ENCODE assay signal across 1 cellular context in genomic region chr6:15994814-15995459, GRCh38.
TF ChIP-seq lines count a peak whose summit lies in the region.

No MANE protein-coding gene starts in this region.

TF ChIP-seq in GM12878, 131 proteins besides CTCF, POLR2A, EP300 and RAD21 (continued from another document):
- TF ChIP-seq PKNOX1 (IDR thresholded peaks at IDR 0.05): no peak
- TF ChIP-seq KDM1A (IDR thresholded peaks at IDR 0.05; ENCODE audit: borderline replicate concordance): no peak
- no peak for TF ChIP-seq ZBED1 (IDR thresholded peaks at IDR 0.05; ENCODE audit: borderline replicate concordance)
- no peak for TF ChIP-seq CBFB (IDR thresholded peaks at IDR 0.05; ENCODE audit: low read depth)
- TF ChIP-seq NFIC (IDR thresholded peaks at IDR 0.05; ENCODE audit: low read depth, low read length): no peak
- TF ChIP-seq SIX5 (IDR thresholded peaks at IDR 0.05; ENCODE audit: low read depth, low read length, severe bottlenecking): no peak
- TF ChIP-seq HCFC1 (IDR thresholded peaks at IDR 0.05; ENCODE audit: low read length): no peak
- no peak for TF ChIP-seq BHLHE40 (IDR thresholded peaks at IDR 0.05; ENCODE audit: borderline replicate concordance in 1 of 2, low read depth in 2 of 2, low read length in 1 of 2)
- TF ChIP-seq HDGF (IDR thresholded peaks at IDR 0.05): no peak
- no peak for TF ChIP-seq PBX3 (IDR thresholded peaks at IDR 0.05; ENCODE audit: insufficient replicate concordance, low read depth, low read length)
